Comparison of ENCODE assay signal across 9 cellular contexts in genomic region chr13:102394158-102395053, GRCh38. TPM values are rescaled to one million over a fixed set of nuclear protein-coding genes. Genes with fewer than 3 reads are reported as not detected.
DNase-seq lines count a peak whose midpoint lies in the region; ATAC-seq and TF ChIP-seq lines count a peak whose summit lies in the region.
"Had no signal": no experiment of that assay in that cellular context is flagged by ENCODE, and none has a peak within 500 bp of the region (broad histone marks: within the 10 kb centered on the region; RNA-seq: fewer than 3 reads in every experiment).

No MANE protein-coding gene starts in this region.

- H3K27ac ChIP-seq in esophagus muscularis mucosa (replicated peaks in 1 of 4) (peak overlapping the region; percentile 81 to 87 (median 86)), mucosa of rectum (ENCODE audit: low read depth in 2 of 2, low read length in 2 of 2) (peak overlapping the region in 1 of 2 donors; percentile 50)

- DNase-seq in AG09309 (ENCODE audit: low read depth) (peak; percentile 24), NCI-H774 (lab: John Stamatoyannopoulos, UW) (peak; percentile 94), esophagus muscularis mucosa (ENCODE audit: extremely low spot score) (peak; percentile 98)
- peak; percentile 94 for DNase-seq in activated T-cell treated with anti-CD3 and anti-CD28 coated beads, Interleukin-2, amount 50 U/mL, for 1 hour
- DNase-seq in stimulated activated CD8-positive, alpha-beta memory T cell treated with anti-CD3 and anti-CD28 coated beads, Interleukin-4, amount 100 ng/mL, for 24 hours (ENCODE audit: low read depth) = peak; percentile 91

- intact Hi-C loops in esophagus muscularis mucosa (cut with DNase I) = no loop called here

- no peak for TF ChIP-seq CTCF in AG09309 (IDR thresholded peaks at IDR 0.05; ENCODE audit: control insufficient read depth, insufficient read depth, low read depth, low read length, missing control alignments)
- TF ChIP-seq CTCF in esophagus muscularis mucosa (IDR thresholded peaks at IDR 0.05) = peak in 2 of 3 experiments; percentile 18 to 21

- WGBS in esophagus muscularis mucosa = 3% methylated on average over 19 of the region's 72 CpGs

- H3K9me3 ChIP-seq in esophagus muscularis mucosa = no peaks in the 10 kb centered on the region
- H3K9me3 ChIP-seq in mucosa of rectum (ENCODE audit: control insufficient read depth in 2 of 2, low read length in 2 of 2) = no peaks in the 10 kb centered on the region

- peak; percentile 60 for TF ChIP-seq POLR2A in GM19099 (IDR thresholded peaks at IDR 0.05; ENCODE audit: extremely low read depth, insufficient read length, low read depth)
- peak; percentile 20 for TF ChIP-seq POLR2A in esophagus muscularis mucosa (IDR thresholded peaks at IDR 0.05; ENCODE audit: low read depth)

- H3K36me3 ChIP-seq in esophagus muscularis mucosa (no peaks in the 10 kb centered on the region), mucosa of rectum (ENCODE audit: control insufficient read depth in 2 of 2, insufficient read depth in 2 of 2, low read length in 2 of 2) (no peaks in the 10 kb centered on the region)

- H3K4me3 ChIP-seq in AG09309 (ENCODE audit: control insufficient read depth, low read depth, low read length) (peak overlapping the region; percentile 74), esophagus muscularis mucosa (peak overlapping the region; percentile 72 to 93 (median 88)), mucosa of rectum (ENCODE audit: low read length in 2 of 2) (peak overlapping the region; percentile 65 to 79)

- ATAC-seq in HG03432 (IDR thresholded peaks at IDR 0.05; ENCODE audit: unreplicated experiment) = peak; percentile 97
- ATAC-seq: HCT116 had no signal

- no peak for TF ChIP-seq EP300 in esophagus muscularis mucosa (IDR thresholded peaks at IDR 0.05)

- H3K9ac ChIP-seq in mucosa of rectum (ENCODE audit: low read depth in 1 of 2, low read length in 2 of 2) = peak overlapping the region; percentile 60 to 63

- H3K27me3 ChIP-seq in esophagus muscularis mucosa (no peaks in the 10 kb centered on the region), mucosa of rectum (ENCODE audit: control insufficient read depth in 2 of 2, insufficient read depth in 2 of 2, low read length in 2 of 2) (peaks cover 2 to 9% of the 10 kb centered on the region in 2 donors)

- H3K4me1 ChIP-seq in esophagus muscularis mucosa (peaks cover 0 to 24% (median 15%) of the 10 kb centered on the region in 4 donors), mucosa of rectum (ENCODE audit: control insufficient read depth in 2 of 2, insufficient read depth in 2 of 2, low read length in 2 of 2) (peaks cover 3 to 9% of the 10 kb centered on the region in 2 donors)

RNA-seq across cellular contexts. Expression of gene FGF14, which starts 7.4 kb away (rescaled TPM):
- 1 to 10 TPM in 1 of 4 donors, under 1 TPM in 3; 0.33 to 2.1 (median 0.87) TPM for total RNA-seq in esophagus muscularis mucosa

Comparison
In these comparisons a context has a peak if more than half of its experiments do, and no peak if none do; other contexts are left out.
1. DNase-seq: peak in every context shown above with its lines; median percentile 98 in esophagus muscularis mucosa; 94 in NCI-H774; 94 in activated T-cell treated with anti-CD3 and anti-CD28 coated beads, Interleukin-2, amount 50 U/mL, for 1 hour; 91 in stimulated activated CD8-positive, alpha-beta memory T cell treated with anti-CD3 and anti-CD28 coated beads, Interleukin-4, amount 100 ng/mL, for 24 hours; 24 in AG09309.